22 cellular contexts compared by ENCODE assay signal in genomic region chr15:101315736-101316135, GRCh38.
"Had no signal": no experiment of that assay in that cellular context is flagged by ENCODE, and none has a peak within 500 bp of the region (broad histone marks: within the 10 kb centered on the region; RNA-seq: fewer than 3 reads in every experiment).

No MANE protein-coding gene starts in this region.

- ATAC-seq: activated CD8-positive, alpha-beta T cell treated with anti-CD3 and anti-CD28 coated beads, Interleukin-2, amount 10 ng/mL, durations not matched to agents 7 days and 5 days; WTC11 had no signal

- DNase-seq: activated CD4-positive, alpha-beta T cell treated with anti-CD3 and anti-CD28 coated beads for 48 hours; activated CD4-positive, alpha-beta T cell treated with anti-CD3 and anti-CD28 coated beads, Interleukin-2, amount 50 U/mL, for 4 hours; activated CD4-positive, CD25-positive, alpha-beta regulatory T cell treated with anti-CD3 and anti-CD28 coated beads, Interleukin-2, amount 50 U/mL, for 72 hours; activated CD8-positive, alpha-beta memory T cell treated with anti-CD3 and anti-CD28 coated beads, Interleukin-2, amount 50 U/mL, for 48 hours; activated CD8-positive, alpha-beta T cell treated with anti-CD3 and anti-CD28 coated beads, Interleukin-2, amount 10 ng/mL, durations not matched to agents 7 days and 5 days; activated naive CD4-positive, alpha-beta T cell treated with anti-CD3 and anti-CD28 coated beads, Interleukin-2, amount 50 U/mL, for 16 hours; activated T-cell treated with anti-CD3 and anti-CD28 coated beads, Interleukin-2, amount 50 U/mL, for 24 hours; anterior cingulate cortex; IMR-90; Kasumi-1; KBM-7; NCI-H1105 treated with DMSO at 0.1 percent for 48 hours; NCI-H1436 treated with DMSO at 0.1 percent for 48 hours; NCI-H187; NCI-H2081; NCI-H510A treated with DMSO at 0.1 percent for 48 hours; NCI-H69; SHP77 treated with DMSO at 0.1 percent for 48 hours had no signal

- H3K27me3 ChIP-seq: adrenal gland, Peyer's patch had no signal

- H3K4me1 ChIP-seq: adrenal gland had no signal

- H3K27ac ChIP-seq: adrenal gland, Peyer's patch, RWPE1 had no signal

- H3K36me3 ChIP-seq: adrenal gland had no signal

- H3K4me3 ChIP-seq: adrenal gland, Peyer's patch had no signal

- H3K9me3 ChIP-seq: adrenal gland, Peyer's patch had no signal
